Comparison of ENCODE assay signal across 10 cellular contexts in genomic region chr4:37837446-37837845, GRCh38. TPM values are rescaled to one million over a fixed set of nuclear protein-coding genes. Genes with fewer than 3 reads are reported as not detected.
DNase-seq lines count a peak whose midpoint lies in the region; ATAC-seq and TF ChIP-seq lines count a peak whose summit lies in the region.
"Had no signal": no experiment of that assay in that cellular context is flagged by ENCODE, and none has a peak within 500 bp of the region (broad histone marks: within the 10 kb centered on the region; RNA-seq: fewer than 3 reads in every experiment).

No MANE protein-coding gene starts in this region.

- H3K27ac ChIP-seq in OCI-LY7 (ENCODE audit: low read depth, low read length, poor library complexity, severe bottlenecking), result peak overlapping the region; percentile 46
- H3K27ac ChIP-seq in psoas muscle, result no peak overlapping the region

- CTCF ChIA-PET in OCI-LY7 (lab: Charles Lee; ENCODE audit: unreplicated experiment), result no interaction called here

- intact Hi-C loops in OCI-LY7 (cut with micrococcal nuclease; ENCODE audit: unreplicated experiment) (no loop called here), psoas muscle (cut with DNase I) (no loop called here)

- H3K36me3 ChIP-seq in OCI-LY7 (ENCODE audit: insufficient read depth, low read length) (peaks cover 94% of the 10 kb centered on the region), psoas muscle (ENCODE audit: insufficient read depth in 1 of 2, low read depth in 1 of 2) (peaks cover 0 to 16% of the 10 kb centered on the region in 2 donors)

- H3K79me2 ChIP-seq in OCI-LY7 (ENCODE audit: insufficient read depth, low read depth, low read length), result no peaks in the 10 kb centered on the region

- no peaks in the 10 kb centered on the region for H3K9me2 ChIP-seq in OCI-LY7 (ENCODE audit: insufficient read depth, low read length)

- H4K20me1 ChIP-seq in OCI-LY7 (ENCODE audit: insufficient read depth, low read length), result no peaks in the 10 kb centered on the region

- TF ChIP-seq CTCF in OCI-LY7 (conservative IDR thresholded peaks at IDR 0.05; ENCODE audit: low read length) (no peak), choroid plexus epithelial cell (conservative IDR thresholded peaks at IDR 0.05; ENCODE audit: low read depth, low read length) (no peak), omental fat pad (IDR thresholded peaks at IDR 0.05) (no peak), psoas muscle (IDR thresholded peaks at IDR 0.05) (no peak)

- H3K4me3 ChIP-seq in OCI-LY7 (ENCODE audit: low read depth, low read length, poor library complexity, severe bottlenecking) (peak overlapping the region; percentile 7), choroid plexus epithelial cell (ENCODE audit: low read depth, low read length) (no peak overlapping the region), psoas muscle (no peak overlapping the region)

- H3K4me2 ChIP-seq in OCI-LY7 (ENCODE audit: low read length), result peak overlapping the region; percentile 50

- 67 to 89% (median 74%) methylated on average over 2 of the region's 2 CpGs for WGBS in psoas muscle, 3 donors

- POLR2A ChIA-PET in OCI-LY7 (lab: Charles Lee), result interaction anchor here (1.2 to 5.5 kb wide), 5 partner anchors 9 to 50 kb away, joined by 3 to 48 read pairs (median 6); no protein-coding TSS in a partner anchor

- H3K9me3 ChIP-seq in OCI-LY7 (ENCODE audit: low read length) (no peaks in the 10 kb centered on the region), psoas muscle (no peaks in the 10 kb centered on the region)

- no TSS peak for BruUV-seq in OCI-LY7 (replicated peaks; lab: Mats Ljungman, UMichigan)

- H3K4me1 ChIP-seq in OCI-LY7 (ENCODE audit: insufficient read depth, low read length, poor library complexity, severe bottlenecking) (peaks cover 17% of the 10 kb centered on the region), psoas muscle (no peaks in the 10 kb centered on the region)

- H2AFZ ChIP-seq in OCI-LY7 (ENCODE audit: low read length), result no peak overlapping the region

- ATAC-seq in omental fat pad (ENCODE audit: low FRiP score) (peak; percentile 71), psoas muscle (no peak), HG02759 (IDR thresholded peaks at IDR 0.05; ENCODE audit: unreplicated experiment) (no peak)

- no peaks in the 10 kb centered on the region for H3K27me3 ChIP-seq in psoas muscle (ENCODE audit: insufficient read depth in 3 of 3, low read length in 2 of 3)

- DNase-seq in GF-D8 (lab: John Stamatoyannopoulos, UW) (peak; percentile 55), OCI-LY7 (ENCODE audit: low spot score) (peak; percentile 35), choroid plexus epithelial cell (ENCODE audit: low read depth) (peak; percentile 87), omental fat pad (ENCODE audit: low spot score) (no peak), psoas muscle (no peak), D341Med (ENCODE audit: low spot score) (no peak), NCI-H82 (lab: John Stamatoyannopoulos, UW) (no peak)
- DNase-seq: islet precursor cell, NCI-H1105 had no signal

RNA-seq across cellular contexts. Expression of gene PGM2, which starts 11.0 kb away (rescaled TPM):
- total RNA-seq in OCI-LY7 (2014; rRNA removed; shearing (Covaris generic)), result 52.7 and 67.4 TPM in 2 replicates
- total RNA-seq in OCI-LY7 (2022) (106 and 108 TPM in 2 replicates), omental fat pad (10 to 100 TPM; 15.9 to 34.0 (median 26.2) TPM), psoas muscle (1 to 10 TPM; 2.5 to 4.7 (median 4.0) TPM)
- 1 to 10 TPM; 1.1 to 1.8 (median 1.4) TPM for polyA plus RNA-seq in psoas muscle

RNA-seq across cellular contexts. Expression of gene TBC1D1, which starts 53.4 kb away (rescaled TPM):
- total RNA-seq in OCI-LY7 (2014; rRNA removed; shearing (Covaris generic)), result 489 and 545 TPM in 2 replicates
- total RNA-seq in OCI-LY7 (2022) (539 and 754 TPM in 2 replicates), omental fat pad (100 to 1,000 TPM in 2 of 4 donors, 10 to 100 TPM in 2; 56.4 to 127 (median 94.8) TPM), psoas muscle (100 to 1,000 TPM in 1 of 4 donors, 10 to 100 TPM in 3; 37.1 to 120 (median 40.6) TPM)
- polyA plus RNA-seq in psoas muscle, result 100 to 1,000 TPM in 1 of 3 donors, 10 to 100 TPM in 2; 18.1 to 130 (median 71.7) TPM

Comparison
In these comparisons a context has a peak if more than half of its experiments do, and no peak if none do; other contexts are left out.
1. DNase-seq: peak in GF-D8 (single experiment), OCI-LY7 (single experiment) and choroid plexus epithelial cell (single experiment); none in omental fat pad (single experiment), psoas muscle (0 of 2), D341Med (single experiment) and NCI-H82 (single experiment).